8 cellular contexts compared by ENCODE assay signal in the genomic region with DNA sequence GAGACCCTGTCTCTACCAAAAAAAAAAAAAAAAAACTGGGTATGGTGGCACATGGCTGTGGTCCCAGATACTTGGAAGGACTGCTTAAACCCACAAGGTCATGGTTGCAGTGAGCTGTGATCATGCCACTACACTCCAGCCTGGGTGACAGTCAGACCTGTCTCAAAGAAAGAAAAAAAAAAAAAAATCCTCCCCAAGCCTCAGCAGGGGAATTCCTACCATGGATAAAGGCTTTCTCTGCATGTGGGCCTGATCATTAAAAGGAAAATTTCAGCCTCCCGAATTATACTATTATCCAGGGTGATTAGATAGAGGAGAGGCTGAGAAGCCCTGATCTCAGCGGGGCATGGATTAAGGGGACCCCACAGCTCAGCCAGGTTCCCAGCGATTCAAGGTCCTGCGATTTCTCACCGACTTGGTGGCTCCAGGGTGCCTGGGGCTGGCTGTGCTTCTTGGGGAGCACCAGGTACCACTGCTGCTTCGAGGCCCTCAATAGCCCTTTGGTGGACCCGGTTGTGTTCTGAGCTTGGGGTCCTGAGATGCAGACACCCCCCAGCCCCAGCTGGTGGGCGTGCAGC. TPM values are rescaled to one million over a fixed set of nuclear protein-coding genes. Genes with fewer than 3 reads are reported as not detected.
DNase-seq lines count a peak whose midpoint lies in the region; ATAC-seq and TF ChIP-seq lines count a peak whose summit lies in the region.

No MANE protein-coding gene starts in this region.

- no peak for ATAC-seq in right lobe of liver

- no peak for TF ChIP-seq POLR2A in right lobe of liver (IDR thresholded peaks at IDR 0.05)

- no peaks in the 10 kb centered on the region for H3K27me3 Mint-ChIP-seq in activated naive CD4-positive, alpha-beta T cell treated with anti-CD3 and anti-CD28 coated beads for 36 hours (ENCODE audit: low read depth)
- no peaks in the 10 kb centered on the region for H3K27me3 Mint-ChIP-seq in activated naive CD8-positive, alpha-beta T cell treated with anti-CD3 and anti-CD28 coated beads for 36 hours

- peaks cover 78% of the 10 kb centered on the region for H3K4me1 Mint-ChIP-seq in activated naive CD4-positive, alpha-beta T cell treated with anti-CD3 and anti-CD28 coated beads for 36 hours (ENCODE audit: low read depth)
- H3K4me1 Mint-ChIP-seq in activated naive CD8-positive, alpha-beta T cell treated with anti-CD3 and anti-CD28 coated beads for 36 hours: peaks cover 60% of the 10 kb centered on the region

- H3K27ac ChIP-seq in right lobe of liver: peak overlapping the region; percentile 18 to 66 (median 21)
- H3K27ac ChIP-seq in tibial artery: peak overlapping the region; percentile 74 to 81

- H3K36me3 Mint-ChIP-seq in activated naive CD4-positive, alpha-beta T cell treated with anti-CD3 and anti-CD28 coated beads for 36 hours (ENCODE audit: low read depth): peaks cover 10% of the 10 kb centered on the region
- H3K36me3 Mint-ChIP-seq in activated naive CD8-positive, alpha-beta T cell treated with anti-CD3 and anti-CD28 coated beads for 36 hours: peaks cover 54% of the 10 kb centered on the region

- TF ChIP-seq CTCF in right lobe of liver (IDR thresholded peaks at IDR 0.05) (no peak), tibial artery (IDR thresholded peaks at IDR 0.05) (no peak)

- peak overlapping the region; percentile 75 for H3K27ac Mint-ChIP-seq in activated naive CD4-positive, alpha-beta T cell treated with anti-CD3 and anti-CD28 coated beads for 36 hours
- H3K27ac Mint-ChIP-seq in activated naive CD8-positive, alpha-beta T cell treated with anti-CD3 and anti-CD28 coated beads for 36 hours: peak overlapping the region; percentile 69

- no peaks in the 10 kb centered on the region for H3K9me3 ChIP-seq in right lobe of liver
- no peaks in the 10 kb centered on the region for H3K9me3 ChIP-seq in tibial artery

- H3K4me1 ChIP-seq in right lobe of liver (peaks cover 0 to 61% (median 20%) of the 10 kb centered on the region in 4 donors), tibial artery (peaks cover 0 to 71% (median 55%) of the 10 kb centered on the region in 4 donors)

- CTCF ChIA-PET in activated naive CD4-positive, alpha-beta T cell treated with anti-CD3 and anti-CD28 coated beads for 36 hours (lab: Charles Lee): interaction anchor here (0.7 to 25.8 kb wide), 8 partner anchors 7 to 40 kb away, joined by 3 to 763 read pairs (median 8); no protein-coding TSS in a partner anchor

- no peaks in the 10 kb centered on the region for H3K9me3 Mint-ChIP-seq in activated naive CD4-positive, alpha-beta T cell treated with anti-CD3 and anti-CD28 coated beads for 36 hours
- H3K9me3 Mint-ChIP-seq in activated naive CD8-positive, alpha-beta T cell treated with anti-CD3 and anti-CD28 coated beads for 36 hours: no peaks in the 10 kb centered on the region

- H3K4me3 Mint-ChIP-seq in activated naive CD4-positive, alpha-beta T cell treated with anti-CD3 and anti-CD28 coated beads for 36 hours: no peak overlapping the region
- peak overlapping the region; percentile 72 for H3K4me3 Mint-ChIP-seq in activated naive CD8-positive, alpha-beta T cell treated with anti-CD3 and anti-CD28 coated beads for 36 hours

- intact Hi-C loops in activated naive CD4-positive, alpha-beta T cell treated with anti-CD3 and anti-CD28 coated beads for 36 hours (cut with micrococcal nuclease): no loop called here
- intact Hi-C loops in right lobe of liver (cut with DNase I): loop anchor here in 1 of 2 donors (5.0 kb wide), 1 partner anchor 36 kb away; no protein-coding TSS in a partner anchor
- intact Hi-C loops in tibial artery (cut with DNase I; ENCODE audit: low total_unique reads): no loop called here

- 67% methylated on average over 4 of the region's 8 CpGs for WGBS in right lobe of liver (ENCODE audit: insufficient coverage, low coverage, low lambda C conversion rate, missing lambda C conversion rate)

- H3K4me3 ChIP-seq in right lobe of liver (no peak overlapping the region), tibial artery (no peak overlapping the region)

- DNase-seq in activated naive CD4-positive, alpha-beta T cell treated with anti-CD3 and anti-CD28 coated beads for 36 hours: peak; percentile 38
- DNase-seq in activated naive CD4-positive, alpha-beta T cell (lab: John Stamatoyannopoulos, UW): no peak
- no peak for DNase-seq in activated naive CD8-positive, alpha-beta T cell treated with anti-CD3 and anti-CD28 coated beads for 36 hours
- no peak for DNase-seq in right lobe of liver
- DNase-seq in tibial artery: no peak
- DNase-seq in mesenteric fat pad (ENCODE audit: low spot score): no peak
- no peak for DNase-seq in HK-2 (ENCODE audit: unreplicated experiment)
- no peak for DNase-seq in superior temporal gyrus (ENCODE audit: extremely low spot score)

- no peaks in the 10 kb centered on the region for H3K27me3 ChIP-seq in right lobe of liver
- no peaks in the 10 kb centered on the region for H3K27me3 ChIP-seq in tibial artery

- no peaks in the 10 kb centered on the region for H3K36me3 ChIP-seq in right lobe of liver
- H3K36me3 ChIP-seq in tibial artery: peaks cover 0 to 3% (median 0%) of the 10 kb centered on the region in 3 donors

RNA-seq across cellular contexts. Expression of a gene that starts 5.6 kb away (rescaled TPM):
- 10 to 100 TPM; 21.1 to 21.3 TPM for total RNA-seq in activated naive CD4-positive, alpha-beta T cell treated with anti-CD3 and anti-CD28 coated beads for 36 hours
- total RNA-seq in activated naive CD8-positive, alpha-beta T cell treated with anti-CD3 and anti-CD28 coated beads for 36 hours: 10 to 100 TPM; 58.5 to 59.4 TPM
- total RNA-seq in right lobe of liver: 10 to 100 TPM in 5 of 6 experiments, 1 to 10 TPM in 1; 6.7 to 43.5 (median 17.0) TPM
- total RNA-seq in mesenteric fat pad: 43.3 TPM

RNA-seq across cellular contexts. Expression of a gene that starts 42.4 kb away (rescaled TPM):
- 1 to 10 TPM in 1 of 2 experiments, under 1 TPM in 1; 0.35 to 1.0 TPM for total RNA-seq in activated naive CD4-positive, alpha-beta T cell treated with anti-CD3 and anti-CD28 coated beads for 36 hours
- total RNA-seq in activated naive CD8-positive, alpha-beta T cell treated with anti-CD3 and anti-CD28 coated beads for 36 hours: 1 to 10 TPM; 2.0 to 2.4 TPM
- total RNA-seq in right lobe of liver: 10 to 100 TPM in 1 of 6 experiments, 1 to 10 TPM in 5; 4.2 to 14.8 (median 7.0) TPM
- 19.5 TPM for total RNA-seq in mesenteric fat pad
